8 cellular contexts compared by ENCODE assay signal in the genomic region with DNA sequence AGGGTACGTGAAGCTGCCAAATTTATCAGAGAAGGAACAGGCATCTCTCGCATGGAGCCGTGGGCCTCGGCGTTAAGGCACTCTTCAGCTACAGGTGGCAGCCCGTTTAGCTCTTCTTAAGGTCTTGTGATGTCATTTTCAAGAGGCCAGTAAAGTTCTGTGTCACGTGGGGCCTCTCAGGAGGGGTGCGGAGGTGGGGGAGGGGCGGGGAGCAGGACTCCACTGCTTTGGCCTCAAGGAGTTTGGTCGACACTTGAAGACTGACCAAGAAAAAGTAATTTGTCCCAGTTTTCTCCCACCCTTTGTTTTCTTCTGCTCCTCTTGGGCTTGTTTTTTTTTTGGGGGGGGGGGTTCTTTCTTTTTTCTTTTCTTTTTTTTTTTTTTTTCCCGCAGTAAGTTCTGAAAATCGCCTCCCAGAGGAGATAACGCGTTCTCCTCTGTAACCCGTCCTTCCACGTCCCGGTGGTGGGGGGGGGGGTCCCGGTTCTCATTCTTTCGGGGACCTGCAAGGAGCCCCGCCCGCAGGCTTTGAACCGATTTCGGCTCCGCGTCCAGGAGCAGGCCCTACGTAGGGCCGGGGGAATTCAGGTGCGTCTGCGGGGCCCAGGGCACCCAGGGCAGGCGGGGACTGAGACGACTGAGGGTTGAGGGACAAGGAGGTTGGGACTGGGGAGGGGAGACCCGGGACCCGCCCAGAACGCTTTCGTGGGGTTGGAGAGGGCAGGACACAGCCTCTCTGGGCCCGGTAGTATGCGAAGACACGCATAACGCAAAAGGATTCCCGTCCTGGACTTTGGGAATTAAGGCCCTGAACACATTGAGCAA. TPM values are rescaled to one million over a fixed set of nuclear protein-coding genes. Genes with fewer than 3 reads are reported as not detected.
A peak's percentile ranks its signal among the peaks of the same experiment; 100 is the strongest.
DNase-seq lines count a peak whose midpoint lies in the region; ATAC-seq, FAIRE-seq and TF ChIP-seq lines count a peak whose summit lies in the region.

No MANE protein-coding gene starts in this region.

- H3K36me3 ChIP-seq in gastroesophageal sphincter, result no peaks in the 10 kb centered on the region
- no peaks in the 10 kb centered on the region for H3K36me3 ChIP-seq in ovary

- H3K27me3 Mint-ChIP-seq in activated T-cell treated with anti-CD3 and anti-CD28 coated beads, Interleukin-2, amount 50 U/mL, for 24 hours, result peaks cover 84% of the 10 kb centered on the region

- in situ Hi-C loops in Caki2 (cut with HindIII; ENCODE audit: low pct_unique_long_range_greater_than_20kb, low sequenced_read_pairs), result no loop called here

- peaks cover 75% of the 10 kb centered on the region for H3K27me3 ChIP-seq in gastroesophageal sphincter
- no peaks in the 10 kb centered on the region for H3K27me3 ChIP-seq in ovary

- no peak for TF ChIP-seq POLR2A in gastroesophageal sphincter (IDR thresholded peaks at IDR 0.05)
- peak; percentile 42 for TF ChIP-seq POLR2A in ovary (IDR thresholded peaks at IDR 0.05)

- H3K4me1 ChIP-seq in gastroesophageal sphincter (peaks cover 0 to 7% (median 0%) of the 10 kb centered on the region in 3 donors), ovary (ENCODE audit: insufficient read depth) (peaks cover 1% of the 10 kb centered on the region)

- DNase-seq in Caki2 (ENCODE audit: low read depth) (peak; percentile 87), NAMALWA (ENCODE audit: low spot score) (peak; percentile 21), ovary (peak; percentile 81 to 90 (median 86)), NCI-H748 treated with DMSO at 0.1 percent for 48 hours (lab: John Stamatoyannopoulos, UW) (no peak), D721Med (ENCODE audit: insufficient read length, low spot score) (no peak)
- peak; percentile 60 for DNase-seq in activated T-cell treated with anti-CD3 and anti-CD28 coated beads, Interleukin-2, amount 50 U/mL, for 24 hours

- ATAC-seq in GM21717 (IDR thresholded peaks at IDR 0.05; ENCODE audit: unreplicated experiment) (peak; percentile 61), gastroesophageal sphincter (peak; percentile 84)

- TF ChIP-seq CTCF in gastroesophageal sphincter (IDR thresholded peaks at IDR 0.05) (no peak), ovary (IDR thresholded peaks at IDR 0.05) (no peak), D721Med (IDR thresholded peaks at IDR 0.05; ENCODE audit: insufficient read depth, missing control alignments) (no peak)

- H3K9me3 ChIP-seq in gastroesophageal sphincter (no peaks in the 10 kb centered on the region), ovary (no peaks in the 10 kb centered on the region)

- peak overlapping the region; percentile 79 for H3K27ac Mint-ChIP-seq in activated T-cell treated with anti-CD3 and anti-CD28 coated beads, Interleukin-2, amount 50 U/mL, for 24 hours

- intact Hi-C loops in ovary (cut with DNase I), result loop anchor here in 1 of 4 donors (5.0 kb wide), 1 partner anchor 1138 kb away; no protein-coding TSS in a partner anchor

- no peak for TF ChIP-seq EP300 in gastroesophageal sphincter (IDR thresholded peaks at IDR 0.05)
- TF ChIP-seq EP300 in ovary (IDR thresholded peaks at IDR 0.05), result no peak

- H3K27ac ChIP-seq in gastroesophageal sphincter, result peak overlapping the region in 1 of 4 donors; percentile 61
- H3K27ac ChIP-seq in ovary, result peak overlapping the region; percentile 80 to 84

- no peak for FAIRE-seq in D721Med (lab: Jason Lieb, UNC)

- H3K36me3 Mint-ChIP-seq in activated T-cell treated with anti-CD3 and anti-CD28 coated beads, Interleukin-2, amount 50 U/mL, for 24 hours (ENCODE audit: low read depth), result no peaks in the 10 kb centered on the region

- no peaks in the 10 kb centered on the region for H3K9me3 Mint-ChIP-seq in activated T-cell treated with anti-CD3 and anti-CD28 coated beads, Interleukin-2, amount 50 U/mL, for 24 hours

- H3K4me3 ChIP-seq in gastroesophageal sphincter, result peak overlapping the region in 1 of 2 donors; percentile 42
- H3K4me3 ChIP-seq in ovary, result peak overlapping the region; percentile 43

- H3K4me1 Mint-ChIP-seq in activated T-cell treated with anti-CD3 and anti-CD28 coated beads, Interleukin-2, amount 50 U/mL, for 24 hours (ENCODE audit: low read depth), result peaks cover 27% of the 10 kb centered on the region

- 6 to 35% methylated on average over 6 to 13 of the region's 40 CpGs for WGBS in gastroesophageal sphincter (ENCODE audit: low coverage in 1 of 2), 2 donors
- 1 to 3% (median 1%) methylated on average over 39 to 40 of the region's 40 CpGs for WGBS in ovary, 3 donors

- peak overlapping the region; percentile 69 for H3K4me3 Mint-ChIP-seq in activated T-cell treated with anti-CD3 and anti-CD28 coated beads, Interleukin-2, amount 50 U/mL, for 24 hours

RNA-seq across cellular contexts. Expression of gene GPX6, which starts 26.0 kb away (rescaled TPM):
- not detected in 2 replicates for total RNA-seq in Caki2 (2014; rRNA removed; shearing (Covaris generic); ENCODE audit: low replicate concordance)
- not detected for total RNA-seq in gastroesophageal sphincter
- total RNA-seq in ovary, result not detected
- polyA plus RNA-seq in ovary, result not detected

RNA-seq across cellular contexts. Expression of gene GPX5, which starts 36.1 kb away (rescaled TPM):
- total RNA-seq in Caki2 (2014; rRNA removed; shearing (Covaris generic); ENCODE audit: low replicate concordance), result not detected in 2 replicates
- total RNA-seq in gastroesophageal sphincter (not detected), ovary (not detected)
- not detected for polyA plus RNA-seq in ovary

RNA-seq across cellular contexts. Expression of gene ZSCAN23, which starts 46.3 kb away (rescaled TPM):
- total RNA-seq in Caki2 (2014; rRNA removed; shearing (Covaris generic); ENCODE audit: low replicate concordance), result 1.2 and 13.7 TPM in 2 replicates
- 1 to 10 TPM; 2.6 to 8.1 (median 2.8) TPM for total RNA-seq in gastroesophageal sphincter
- 1 to 10 TPM; 3.0 to 6.8 (median 4.7) TPM for total RNA-seq in ovary
- 1 to 10 TPM; 2.0 to 2.3 TPM for polyA plus RNA-seq in ovary

Comparison
In these comparisons a context has a peak if more than half of its experiments do, and no peak if none do; other contexts are left out.
1. DNase-seq: peak in Caki2 (single experiment), NAMALWA (single experiment), activated T-cell treated with anti-CD3 and anti-CD28 coated beads, Interleukin-2, amount 50 U/mL, for 24 hours (single experiment) and ovary (5 of 5); none in NCI-H748 treated with DMSO at 0.1 percent for 48 hours (single experiment) and D721Med (single experiment).